Comparison of ENCODE assay signal across 10 cellular contexts in the genomic region with DNA sequence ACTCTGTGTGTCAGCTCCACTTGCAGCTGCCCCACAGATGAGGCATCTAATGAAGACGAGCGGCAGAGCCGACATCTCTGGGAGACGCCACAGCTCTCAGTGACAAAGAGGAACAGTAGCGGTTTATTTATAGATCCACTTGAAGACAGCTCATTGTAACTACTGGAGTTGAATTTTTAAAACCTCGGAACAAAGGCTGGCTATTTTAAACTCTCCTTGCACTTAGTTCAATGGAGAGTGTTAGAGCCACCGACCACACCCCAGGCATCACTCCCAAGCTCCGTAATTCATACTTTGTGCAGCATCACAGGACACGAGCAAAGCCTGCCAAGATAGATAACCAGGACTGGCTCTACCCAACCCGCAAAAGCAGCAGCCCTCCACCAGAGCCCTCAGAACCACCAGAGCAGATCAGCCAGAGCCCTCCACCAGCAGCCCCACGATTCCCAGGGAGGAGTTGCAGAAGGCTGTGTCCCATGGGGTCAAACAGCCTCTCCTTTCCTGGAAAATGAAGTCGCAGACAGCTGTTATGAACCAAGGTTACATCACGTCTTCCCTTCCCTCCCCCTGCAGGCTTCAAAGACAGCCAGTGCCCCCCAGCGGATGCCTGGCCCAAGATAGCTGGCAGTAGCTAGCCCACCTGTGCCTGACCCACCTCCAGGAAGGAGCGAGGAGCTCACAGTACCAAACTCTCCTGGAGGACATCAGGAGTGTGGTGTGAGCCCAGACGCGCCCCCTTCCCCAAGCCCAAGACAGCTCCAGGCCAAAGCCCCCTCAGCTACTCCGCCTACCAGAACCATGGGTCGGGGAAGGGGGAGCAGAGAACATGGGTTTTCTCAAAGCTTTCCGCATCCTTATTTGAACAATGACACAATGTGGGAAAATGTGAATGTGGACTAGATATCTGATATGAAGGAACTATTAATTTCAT. TPM values are rescaled to one million over a fixed set of nuclear protein-coding genes. Genes with fewer than 3 reads are reported as not detected.
DNase-seq lines count a peak whose midpoint lies in the region; ATAC-seq and TF ChIP-seq lines count a peak whose summit lies in the region.
"Had no signal": no experiment of that assay in that cellular context is flagged by ENCODE, and none has a peak within 500 bp of the region (broad histone marks: within the 10 kb centered on the region; RNA-seq: fewer than 3 reads in every experiment).

No MANE protein-coding gene starts in this region.

- peak; percentile 52 for TF ChIP-seq CTCF in BJ (IDR thresholded peaks at IDR 0.05; ENCODE audit: insufficient read depth, low read depth, low read length)
- peak in 1 of 2 donors; percentile 28 for TF ChIP-seq CTCF in fibroblast of lung (conservative IDR thresholded peaks at IDR 0.05 in 1 of 2, IDR thresholded peaks at IDR 0.05 in 1 of 2; ENCODE audit: low read depth in 1 of 2, low read length in 2 of 2)
- no peak for TF ChIP-seq CTCF in nephron progenitor cell (IDR thresholded peaks at IDR 0.05)

- H3K4me1 Mint-ChIP-seq in nephron progenitor cell: peaks cover 32% of the 10 kb centered on the region

- H3K36me3 ChIP-seq in BJ (ENCODE audit: control insufficient read depth, insufficient read depth, low read length): no peaks in the 10 kb centered on the region
- peaks cover 2% of the 10 kb centered on the region for H3K36me3 ChIP-seq in fibroblast of lung (ENCODE audit: control insufficient read depth, insufficient read depth, low read length)

- H3K4me3 Mint-ChIP-seq in nephron progenitor cell: no peak overlapping the region

- H3K27ac Mint-ChIP-seq in nephron progenitor cell: peak overlapping the region; percentile 43

- no peak for ATAC-seq in HG02798 (IDR thresholded peaks at IDR 0.05; ENCODE audit: poor library complexity, unreplicated experiment)

- peaks cover 5% of the 10 kb centered on the region for H3K4me1 ChIP-seq in fibroblast of lung (ENCODE audit: control insufficient read depth, extremely low read depth, insufficient read depth, low read length)

- POLR2A ChIA-PET in BJ (lab: Charles Lee): interaction anchor here (0.6 kb wide), 1 partner anchor 87 kb away, joined by 3 read pairs; no protein-coding TSS in a partner anchor

- CTCF ChIA-PET in BJ (lab: Yijun Ruan, JAX): interaction anchor here (0.6 to 7.0 kb wide), 16 partner anchors 8 to 110 kb away, joined by 3 to 61 read pairs (median 4); partner anchors contain the start of gene DUSP7

- no peaks in the 10 kb centered on the region for H4K20me1 ChIP-seq in fibroblast of lung (ENCODE audit: control insufficient read depth, extremely low read depth, insufficient read depth, low read length)

- no peak overlapping the region for H3K4me3 ChIP-seq in BJ (ENCODE audit: low read depth, low read length)
- H3K4me3 ChIP-seq in fibroblast of lung (replicated peaks in 1 of 4; ENCODE audit: control extremely low read depth in 1 of 4, insufficient read depth in 1 of 4, low read depth in 3 of 4, low read length in 4 of 4): no peak overlapping the region

- no peaks in the 10 kb centered on the region for H3K79me2 ChIP-seq in fibroblast of lung (ENCODE audit: control insufficient read depth, insufficient read depth, low read length)

- no peaks in the 10 kb centered on the region for H3K9me3 ChIP-seq in fibroblast of lung (ENCODE audit: control insufficient read depth, insufficient read depth, low read depth, low read length)

- peak overlapping the region; percentile 10 for H3K27ac ChIP-seq in fibroblast of lung (ENCODE audit: insufficient read depth, low read length)
- H3K27ac ChIP-seq: KMS-11 had no signal

- DNase-seq in BJ (ENCODE audit: low read depth) (no peak), NCI-H2227 treated with DMSO at 0.1 percent for 48 hours (lab: John Stamatoyannopoulos, UW) (peak; percentile 30), fibroblast of lung (ENCODE audit: low read depth in 2 of 2) (peak in 1 of 2 donors; percentile 28), nephron progenitor cell (no peak), NCI-H1048 (lab: John Stamatoyannopoulos, UW) (no peak), NCI-H2081 (lab: John Stamatoyannopoulos, UW) (no peak), NCI-H526 treated with DMSO at 0.1 percent for 48 hours (lab: John Stamatoyannopoulos, UW) (no peak)
- DNase-seq: central memory CD4-positive, alpha-beta T cell had no signal

- peak overlapping the region; percentile 54 for H2AFZ ChIP-seq in fibroblast of lung (ENCODE audit: low read length)

- H3K4me2 ChIP-seq in fibroblast of lung (ENCODE audit: extremely low read depth, insufficient read depth, low read length): peak overlapping the region; percentile 19
- H3K4me2 ChIP-seq: KMS-11 had no signal

- H3K9ac ChIP-seq in fibroblast of lung (ENCODE audit: insufficient read depth, low read length): no peak overlapping the region
- H3K9ac ChIP-seq: KMS-11 had no signal

- H3K27me3 Mint-ChIP-seq in nephron progenitor cell (ENCODE audit: low read depth, poor library complexity): no peaks in the 10 kb centered on the region

- no peaks in the 10 kb centered on the region for H3K9me3 Mint-ChIP-seq in nephron progenitor cell

- H3K27me3 ChIP-seq in BJ (ENCODE audit: control insufficient read depth, insufficient read depth, low read length): no peaks in the 10 kb centered on the region
- H3K27me3 ChIP-seq in fibroblast of lung (ENCODE audit: control insufficient read depth, insufficient read depth, low read length): no peaks in the 10 kb centered on the region

- H3K36me3 Mint-ChIP-seq in nephron progenitor cell (ENCODE audit: low read depth): peaks cover 27% of the 10 kb centered on the region

RNA-seq across cellular contexts. Expression of gene POC1A, which starts 45.7 kb away (rescaled TPM):
- polyA plus RNA-seq in BJ (2011; rRNA removed) (9.3 and 18.4 TPM in 2 replicates), fibroblast of lung (3.8 and 13.1 TPM in 2 replicates)
- 14.9 and 18.3 TPM in 2 replicates for polyA minus RNA-seq in BJ (2011; rRNA and poly(A)+ RNA removed)
- 3.1 and 17.7 TPM in 2 replicates for total RNA-seq in fibroblast of lung
- polyA plus RNA-seq in fibroblast of lung (2012): 5.1 and 18.7 TPM in 2 replicates
- 19.8 and 50.4 TPM in 2 replicates for polyA minus RNA-seq in fibroblast of lung (ENCODE audit: low replicate concordance)

RNA-seq across cellular contexts. Expression of gene DUSP7, which starts 52.2 kb away (rescaled TPM):
- polyA plus RNA-seq in BJ (2011; rRNA removed): 25.7 and 37.0 TPM in 2 replicates
- polyA minus RNA-seq in BJ (2011; rRNA and poly(A)+ RNA removed): 38.8 and 67.7 TPM in 2 replicates
- 5.4 and 5.6 TPM in 2 replicates for total RNA-seq in fibroblast of lung
- polyA plus RNA-seq in fibroblast of lung: 23.7 and 26.5 TPM in 2 replicates
- 15.2 and 16.3 TPM in 2 replicates for polyA plus RNA-seq in fibroblast of lung (2012)
- 58.6 and 71.0 TPM in 2 replicates for polyA minus RNA-seq in fibroblast of lung (ENCODE audit: low replicate concordance)
